In the genomic region with DNA sequence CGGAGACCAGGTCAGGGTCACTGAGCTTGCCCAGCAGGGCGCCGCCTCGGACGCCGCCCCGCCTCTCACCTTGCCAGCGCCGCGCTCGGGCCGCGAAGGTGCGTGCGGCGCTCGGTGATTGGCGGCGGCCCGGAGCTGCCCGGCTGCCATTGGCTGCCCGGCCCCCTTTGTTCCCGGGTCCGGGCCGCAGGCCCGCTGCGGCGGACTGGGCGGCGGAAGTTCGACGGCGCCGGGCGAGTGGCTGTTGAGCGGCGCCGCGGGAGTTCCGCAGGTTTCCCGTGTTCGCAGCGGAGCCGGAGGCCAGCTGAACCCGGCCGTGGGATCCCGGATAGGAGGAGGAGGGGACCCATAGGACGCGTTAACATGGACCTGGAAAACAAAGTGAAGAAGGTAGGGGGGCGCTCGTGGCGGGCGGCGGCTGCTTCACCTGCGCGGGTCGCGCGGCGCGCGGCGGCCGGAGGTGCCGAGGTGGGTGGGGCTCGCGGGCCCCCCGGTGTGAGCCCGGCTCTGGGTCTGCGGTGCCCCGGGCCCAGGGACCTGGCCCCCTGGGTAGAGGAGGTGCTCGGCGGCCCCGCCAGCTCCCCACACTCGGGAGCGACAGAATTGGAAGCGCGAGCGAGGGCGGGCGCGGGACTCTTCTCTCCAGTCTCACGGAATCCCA, we compare ENCODE assay signal across 8 cellular contexts. TPM values are rescaled to one million over a fixed set of nuclear protein-coding genes. Genes with fewer than 3 reads are reported as not detected.
DNase-seq lines count a peak whose midpoint lies in the region; ATAC-seq and TF ChIP-seq lines count a peak whose summit lies in the region.

TSS of gene TES (plus strand) at position 195 of the 661 bp plus-strand sequence. CDS start at position 364, 169 bp downstream.

- WGBS in esophagus squamous epithelium, 2 donors, result 0 to 1% methylated on average over 14 to 17 of the region's 83 CpGs

- H3K4me2 ChIP-seq in neural cell (ENCODE audit: low read length), result peak within 1 kb of the TSS; percentile 67

- no peaks in the 10 kb centered on the region for H3K79me2 ChIP-seq in neural cell (replicated peaks; ENCODE audit: insufficient read depth, low read length)

- H3K36me3 ChIP-seq in esophagus squamous epithelium, result no peaks in the 10 kb centered on the region
- no peaks in the 10 kb centered on the region for H3K36me3 ChIP-seq in neural cell (ENCODE audit: insufficient read depth, low read length)

- H3K9me3 ChIP-seq in AG04450 (ENCODE audit: control insufficient read depth, insufficient read depth, low read length) (no peaks in the 10 kb centered on the region), esophagus squamous epithelium (no peaks in the 10 kb centered on the region), neural cell (ENCODE audit: low read length) (no peaks in the 10 kb centered on the region)

- H2AFZ ChIP-seq in neural cell (ENCODE audit: low read depth, low read length), result peak within 1 kb of the TSS; percentile 43

- intact Hi-C loops in esophagus squamous epithelium (cut with DNase I), result no loop called here

- TF ChIP-seq CTCF in AG04450 (IDR thresholded peaks at IDR 0.05; ENCODE audit: low read depth, low read length), result no peak
- TF ChIP-seq CTCF in esophagus squamous epithelium (IDR thresholded peaks at IDR 0.05), result peak in 1 of 6 experiments; percentile 21
- TF ChIP-seq CTCF in neural cell (IDR thresholded peaks at IDR 0.05; ENCODE audit: poor library complexity, severe bottlenecking), result peak; percentile 19

- H3K27ac ChIP-seq in AG04450 (ENCODE audit: low read depth, low read length), result peak within 1 kb of the TSS; percentile 75
- peak within 1 kb of the TSS; percentile 97 to 99 (median 98) for H3K27ac ChIP-seq in esophagus squamous epithelium
- peak within 1 kb of the TSS; percentile 21 for H3K27ac ChIP-seq in neural cell (ENCODE audit: low read length)
- no peak within 1 kb of the TSS for H3K27ac ChIP-seq in temporal lobe (ENCODE audit: low read depth, low read length)

- peaks cover 0 to 44% (median 10%) of the 10 kb centered on the region in 3 donors for H3K4me1 ChIP-seq in esophagus squamous epithelium

- no peak for TF ChIP-seq RAD21 in neural cell (conservative IDR thresholded peaks at IDR 0.05)

- no peak for DNase-seq in AG04450 (ENCODE audit: low read depth, low spot score)
- DNase-seq in NOMO-1 treated with DMSO at 0.1 percent for 48 hours (lab: John Stamatoyannopoulos, UW; ENCODE audit: unreplicated experiment), result peak; percentile 11
- peak; percentile 31 for DNase-seq in activated T-cell treated with anti-CD3 and anti-CD28 coated beads for 4 hours
- DNase-seq in esophagus squamous epithelium (lab: John Stamatoyannopoulos, UW), result no peak

- H3K9ac ChIP-seq in neural cell (ENCODE audit: low read length), result peak within 1 kb of the TSS; percentile 67

- peak within 1 kb of the TSS; percentile 80 for H3K4me3 ChIP-seq in AG04450 (ENCODE audit: low read depth, low read length)
- peak within 1 kb of the TSS; percentile 74 to 88 (median 81) for H3K4me3 ChIP-seq in esophagus squamous epithelium
- peak within 1 kb of the TSS; percentile 85 for H3K4me3 ChIP-seq in neural cell (ENCODE audit: low read length)

- no peaks in the 10 kb centered on the region for H3K9me2 ChIP-seq in neural cell (ENCODE audit: insufficient read depth, low read length)

- CTCF ChIA-PET in AG04450 (lab: Charles Lee), result interaction anchor here (1.6 to 4.6 kb wide), 2 partner anchors 30 to 72 kb away, joined by 3 to 37 read pairs; no protein-coding TSS in a partner anchor

- no peak for TF ChIP-seq EP300 in neural cell (conservative IDR thresholded peaks at IDR 0.05; ENCODE audit: poor library complexity, severe bottlenecking)

- H3K27me3 ChIP-seq in AG04450 (ENCODE audit: control insufficient read depth, insufficient read depth, low read length) (no peaks in the 10 kb centered on the region), esophagus squamous epithelium (no peaks in the 10 kb centered on the region), neural cell (ENCODE audit: insufficient read depth, low read depth, low read length) (peaks cover 54% of the 10 kb centered on the region)

- peak in 3 of 4 donors; percentile 71 to 92 (median 92) for TF ChIP-seq POLR2A in esophagus squamous epithelium (IDR thresholded peaks at IDR 0.05)

- no peaks in the 10 kb centered on the region for H4K20me1 ChIP-seq in neural cell (ENCODE audit: insufficient read depth)

- ATAC-seq in GM18907 (IDR thresholded peaks at IDR 0.05; ENCODE audit: unreplicated experiment) (peak; percentile 91), HG03135 (IDR thresholded peaks at IDR 0.05; ENCODE audit: unreplicated experiment) (peak; percentile 85)

- POLR2A ChIA-PET in AG04450 (lab: Yijun Ruan, JAX), result interaction anchor here (0.7 to 2.6 kb wide), 5 partner anchors 9 to 34 kb away, joined by 3 to 10 read pairs (median 5); no protein-coding TSS in a partner anchor

- H3F3A ChIP-seq in neural cell (ENCODE audit: insufficient read depth, low read length, poor library complexity, severe bottlenecking), result no peaks in the 10 kb centered on the region

TF ChIP-seq in neural cell, 6 proteins besides CTCF, POLR2A, EP300 and RAD21:
- no peak for TF ChIP-seq MXI1 (conservative IDR thresholded peaks at IDR 0.05; ENCODE audit: poor library complexity, severe bottlenecking)
- no peak for TF ChIP-seq POLR2AphosphoS5 (IDR thresholded peaks at IDR 0.05)
- TF ChIP-seq, protein P1, sequence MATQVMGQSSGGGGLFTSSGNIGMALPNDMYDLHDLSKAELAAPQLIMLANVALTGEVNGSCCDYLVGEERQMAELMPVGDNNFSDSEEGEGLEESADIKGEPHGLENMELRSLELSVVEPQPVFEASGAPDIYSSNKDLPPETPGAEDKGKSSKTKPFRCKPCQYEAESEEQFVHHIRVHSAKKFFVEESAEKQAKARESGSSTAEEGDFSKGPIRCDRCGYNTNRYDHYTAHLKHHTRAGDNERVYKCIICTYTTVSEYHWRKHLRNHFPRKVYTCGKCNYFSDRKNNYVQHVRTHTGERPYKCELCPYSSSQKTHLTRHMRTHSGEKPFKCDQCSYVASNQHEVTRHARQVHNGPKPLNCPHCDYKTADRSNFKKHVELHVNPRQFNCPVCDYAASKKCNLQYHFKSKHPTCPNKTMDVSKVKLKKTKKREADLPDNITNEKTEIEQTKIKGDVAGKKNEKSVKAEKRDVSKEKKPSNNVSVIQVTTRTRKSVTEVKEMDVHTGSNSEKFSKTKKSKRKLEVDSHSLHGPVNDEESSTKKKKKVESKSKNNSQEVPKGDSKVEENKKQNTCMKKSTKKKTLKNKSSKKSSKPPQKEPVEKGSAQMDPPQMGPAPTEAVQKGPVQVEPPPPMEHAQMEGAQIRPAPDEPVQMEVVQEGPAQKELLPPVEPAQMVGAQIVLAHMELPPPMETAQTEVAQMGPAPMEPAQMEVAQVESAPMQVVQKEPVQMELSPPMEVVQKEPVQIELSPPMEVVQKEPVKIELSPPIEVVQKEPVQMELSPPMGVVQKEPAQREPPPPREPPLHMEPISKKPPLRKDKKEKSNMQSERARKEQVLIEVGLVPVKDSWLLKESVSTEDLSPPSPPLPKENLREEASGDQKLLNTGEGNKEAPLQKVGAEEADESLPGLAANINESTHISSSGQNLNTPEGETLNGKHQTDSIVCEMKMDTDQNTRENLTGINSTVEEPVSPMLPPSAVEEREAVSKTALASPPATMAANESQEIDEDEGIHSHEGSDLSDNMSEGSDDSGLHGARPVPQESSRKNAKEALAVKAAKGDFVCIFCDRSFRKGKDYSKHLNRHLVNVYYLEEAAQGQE (IDR thresholded peaks at IDR 0.05; ENCODE audit: borderline replicate concordance), result no peak
- TF ChIP-seq SMC3 (conservative IDR thresholded peaks at IDR 0.05; ENCODE audit: poor library complexity), result no peak
- no peak for TF ChIP-seq TAF1 (IDR thresholded peaks at IDR 0.05; ENCODE audit: low read depth)
- no peak for TF ChIP-seq EZH2 (IDR thresholded peaks at IDR 0.05; ENCODE audit: borderline replicate concordance, insufficient read depth, low read length, poor library complexity, severe bottlenecking)

RNA-seq across cellular contexts. Expression of gene TES, which starts in this region (rescaled TPM):
- polyA plus RNA-seq in AG04450 (2011; rRNA removed) (130 and 152 TPM in 2 replicates), neural cell (19.8 and 38.0 TPM in 2 replicates)
- 82.7 and 88.1 TPM in 2 replicates for polyA minus RNA-seq in AG04450 (2011; rRNA and poly(A)+ RNA removed)
- total RNA-seq in esophagus squamous epithelium (100 to 1,000 TPM in 1 of 4 donors, 10 to 100 TPM in 3; 34.8 to 155 (median 67.0) TPM), temporal lobe (10.6 TPM)
- 31.9 and 39.9 TPM in 2 replicates for polyA minus RNA-seq in neural cell

Comparison
In these comparisons a context has a peak if more than half of its experiments do, and no peak if none do; other contexts are left out.
1. DNase-seq: peak in NOMO-1 treated with DMSO at 0.1 percent for 48 hours (single experiment) and activated T-cell treated with anti-CD3 and anti-CD28 coated beads for 4 hours (single experiment); none in AG04450 (single experiment) and esophagus squamous epithelium (single experiment).
2. Peak in every context shown above with its lines, with median percentiles within 50 percentile points of each other: H3K4me3 ChIP-seq.